Comparison of ENCODE assay signal across 1 cellular context in the genomic region with DNA sequence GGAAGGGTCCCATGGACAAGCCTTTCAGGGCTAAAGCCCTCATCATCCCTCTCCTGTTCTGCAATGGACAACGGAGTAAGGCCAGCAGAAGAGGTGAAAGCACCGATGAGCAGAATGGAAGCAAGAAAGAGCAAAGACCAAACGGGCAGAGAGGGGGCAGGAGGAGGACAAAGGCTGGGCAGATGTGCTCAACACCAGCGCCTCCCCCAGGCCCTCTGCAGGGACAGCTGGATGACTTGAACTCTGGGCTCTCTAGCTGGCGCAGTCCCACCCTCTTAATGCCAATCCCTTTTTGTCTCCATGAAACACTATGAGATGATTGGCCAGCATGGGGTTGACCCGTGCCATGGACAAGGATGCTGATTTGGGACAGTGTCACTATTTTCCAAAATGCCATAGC.
TF ChIP-seq lines count a peak whose summit lies in the region.

No MANE protein-coding gene starts in this region.

TF ChIP-seq in HCT116, 20 proteins besides CTCF, POLR2A, EP300 and RAD21 (continued from another document):
- TF ChIP-seq, protein P1, sequence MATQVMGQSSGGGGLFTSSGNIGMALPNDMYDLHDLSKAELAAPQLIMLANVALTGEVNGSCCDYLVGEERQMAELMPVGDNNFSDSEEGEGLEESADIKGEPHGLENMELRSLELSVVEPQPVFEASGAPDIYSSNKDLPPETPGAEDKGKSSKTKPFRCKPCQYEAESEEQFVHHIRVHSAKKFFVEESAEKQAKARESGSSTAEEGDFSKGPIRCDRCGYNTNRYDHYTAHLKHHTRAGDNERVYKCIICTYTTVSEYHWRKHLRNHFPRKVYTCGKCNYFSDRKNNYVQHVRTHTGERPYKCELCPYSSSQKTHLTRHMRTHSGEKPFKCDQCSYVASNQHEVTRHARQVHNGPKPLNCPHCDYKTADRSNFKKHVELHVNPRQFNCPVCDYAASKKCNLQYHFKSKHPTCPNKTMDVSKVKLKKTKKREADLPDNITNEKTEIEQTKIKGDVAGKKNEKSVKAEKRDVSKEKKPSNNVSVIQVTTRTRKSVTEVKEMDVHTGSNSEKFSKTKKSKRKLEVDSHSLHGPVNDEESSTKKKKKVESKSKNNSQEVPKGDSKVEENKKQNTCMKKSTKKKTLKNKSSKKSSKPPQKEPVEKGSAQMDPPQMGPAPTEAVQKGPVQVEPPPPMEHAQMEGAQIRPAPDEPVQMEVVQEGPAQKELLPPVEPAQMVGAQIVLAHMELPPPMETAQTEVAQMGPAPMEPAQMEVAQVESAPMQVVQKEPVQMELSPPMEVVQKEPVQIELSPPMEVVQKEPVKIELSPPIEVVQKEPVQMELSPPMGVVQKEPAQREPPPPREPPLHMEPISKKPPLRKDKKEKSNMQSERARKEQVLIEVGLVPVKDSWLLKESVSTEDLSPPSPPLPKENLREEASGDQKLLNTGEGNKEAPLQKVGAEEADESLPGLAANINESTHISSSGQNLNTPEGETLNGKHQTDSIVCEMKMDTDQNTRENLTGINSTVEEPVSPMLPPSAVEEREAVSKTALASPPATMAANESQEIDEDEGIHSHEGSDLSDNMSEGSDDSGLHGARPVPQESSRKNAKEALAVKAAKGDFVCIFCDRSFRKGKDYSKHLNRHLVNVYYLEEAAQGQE (IDR thresholded peaks at IDR 0.05; ENCODE audit: low read depth) = no peak
- TF ChIP-seq SRF (IDR thresholded peaks at IDR 0.05; ENCODE audit: low read depth) (no peak), YY1 (IDR thresholded peaks at IDR 0.05; ENCODE audit: extremely low read depth, insufficient replicate concordance, low read depth, low read length) (no peak), SP1 (IDR thresholded peaks at IDR 0.05; ENCODE audit: low read depth) (no peak), ZNF274 (IDR thresholded peaks at IDR 0.05; ENCODE audit: low read depth, low read length) (no peak), TCF7L2 (IDR thresholded peaks at IDR 0.05; ENCODE audit: borderline replicate concordance, extremely low read depth, insufficient read depth, insufficient read length) (no peak), ZFX (IDR thresholded peaks at IDR 0.05) (no peak), EZH2 (IDR thresholded peaks at IDR 0.05) (no peak)
- TF ChIP-seq, protein P2, sequence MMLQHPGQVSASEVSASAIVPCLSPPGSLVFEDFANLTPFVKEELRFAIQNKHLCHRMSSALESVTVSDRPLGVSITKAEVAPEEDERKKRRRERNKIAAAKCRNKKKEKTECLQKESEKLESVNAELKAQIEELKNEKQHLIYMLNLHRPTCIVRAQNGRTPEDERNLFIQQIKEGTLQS (IDR thresholded peaks at IDR 0.05) = no peak
- TF ChIP-seq, protein P3, sequence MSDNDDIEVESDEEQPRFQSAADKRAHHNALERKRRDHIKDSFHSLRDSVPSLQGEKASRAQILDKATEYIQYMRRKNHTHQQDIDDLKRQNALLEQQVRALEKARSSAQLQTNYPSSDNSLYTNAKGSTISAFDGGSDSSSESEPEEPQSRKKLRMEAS (IDR thresholded peaks at IDR 0.05) = no peak
